In genomic region chr7:55965805-55966421, GRCh38 we compare ENCODE assay signal across 8 cellular contexts. TPM values are rescaled to one million over a fixed set of nuclear protein-coding genes. Genes with fewer than 3 reads are reported as not detected.
A peak's percentile ranks its signal among the peaks of the same experiment; 100 is the strongest.
DNase-seq lines count a peak whose midpoint lies in the region; ATAC-seq and TF ChIP-seq lines count a peak whose summit lies in the region.

No MANE protein-coding gene starts in this region.

- no peaks in the 10 kb centered on the region for H3K9me3 Mint-ChIP-seq in CD8-positive, alpha-beta T cell
- no peaks in the 10 kb centered on the region for H3K9me3 Mint-ChIP-seq in nephron progenitor cell

- H2AFZ ChIP-seq in OCI-LY1 (ENCODE audit: low read length) = no peak overlapping the region

- H3K9me3 ChIP-seq in CD8-positive, alpha-beta T cell (ENCODE audit: low read length) = no peaks in the 10 kb centered on the region
- no peaks in the 10 kb centered on the region for H3K9me3 ChIP-seq in OCI-LY1 (ENCODE audit: low read length)

- H3K27me3 Mint-ChIP-seq in CD8-positive, alpha-beta T cell (ENCODE audit: low read depth) = no peaks in the 10 kb centered on the region
- H3K27me3 Mint-ChIP-seq in nephron progenitor cell (ENCODE audit: low read depth, poor library complexity) = peaks cover 28% of the 10 kb centered on the region

- H3K4me1 ChIP-seq in CD8-positive, alpha-beta T cell (ENCODE audit: insufficient read depth, low read length) = peaks cover 15% of the 10 kb centered on the region
- peaks cover 7% of the 10 kb centered on the region for H3K4me1 ChIP-seq in OCI-LY1 (ENCODE audit: insufficient read depth, low read length, severe bottlenecking)

- POLR2A ChIA-PET in CD8-positive, alpha-beta T cell (lab: Charles Lee) = interaction anchor here (0.5 kb wide), 1 partner anchor 669 kb away, joined by 3 read pairs; no protein-coding TSS in a partner anchor

- no peak for DNase-seq in CD8-positive, alpha-beta T cell
- peak; percentile 87 for DNase-seq in epithelial cell of esophagus (ENCODE audit: low read depth)
- DNase-seq in nephron progenitor cell = no peak
- DNase-seq in A172 (ENCODE audit: low spot score) = no peak
- no peak for DNase-seq in HuH-7 (ENCODE audit: low spot score)

- H3F3A ChIP-seq in OCI-LY1 (ENCODE audit: insufficient read depth, low read length) = 0 out of 2 replicates have a peak, but pooled peaks cover 6% of the 10 kb centered on the region

- no peak for TF ChIP-seq CTCF in CD8-positive, alpha-beta T cell (IDR thresholded peaks at IDR 0.05)
- TF ChIP-seq CTCF in OCI-LY1 (IDR thresholded peaks at IDR 0.05; ENCODE audit: low read length) (no peak), epithelial cell of esophagus (IDR thresholded peaks at IDR 0.05; ENCODE audit: insufficient read depth, low read depth, low read length, missing control alignments) (no peak), nephron progenitor cell (IDR thresholded peaks at IDR 0.05) (no peak)

- no peak overlapping the region for H3K27ac ChIP-seq in CD8-positive, alpha-beta T cell (ENCODE audit: low read depth, low read length)
- H3K27ac ChIP-seq in OCI-LY1 (ENCODE audit: low read depth, low read length, poor library complexity, severe bottlenecking) = no peak overlapping the region

- peak overlapping the region; percentile 72 for H3K27ac Mint-ChIP-seq in CD8-positive, alpha-beta T cell
- H3K27ac Mint-ChIP-seq in nephron progenitor cell = peak overlapping the region; percentile 51

- CTCF ChIA-PET in CD8-positive, alpha-beta T cell (lab: Charles Lee) = interaction anchor here (2.8 kb wide), 1 partner anchor 99 kb away, joined by 11 read pairs; the partner anchor contains the start of gene SUMF2

- no peaks in the 10 kb centered on the region for H3K27me3 ChIP-seq in CD8-positive, alpha-beta T cell (ENCODE audit: insufficient read depth, low read length)
- no peaks in the 10 kb centered on the region for H3K27me3 ChIP-seq in OCI-LY1 (ENCODE audit: insufficient read depth, low read length)

- no peaks in the 10 kb centered on the region for H3K79me2 ChIP-seq in OCI-LY1 (ENCODE audit: insufficient read depth, low read length)

- peaks cover 16% of the 10 kb centered on the region for H3K36me3 Mint-ChIP-seq in CD8-positive, alpha-beta T cell
- H3K36me3 Mint-ChIP-seq in nephron progenitor cell (ENCODE audit: low read depth) = peaks cover 48% of the 10 kb centered on the region

- intact Hi-C loops in CD8-positive, alpha-beta T cell (cut with DNase I, micrococcal nuclease) = loop anchor here in 1 of 2 experiments (2.0 to 10.0 kb wide), 3 partner anchors 79 to 391 kb away; partner anchors contain the start of genes CCT6A, PSPH, VOPP1 and ZNF713

- H3K4me3 ChIP-seq in CD8-positive, alpha-beta T cell (ENCODE audit: low read depth, low read length) = no peak overlapping the region
- no peak overlapping the region for H3K4me3 ChIP-seq in OCI-LY1 (ENCODE audit: low read depth, low read length, poor library complexity, severe bottlenecking)
- peak overlapping the region; percentile 5 for H3K4me3 ChIP-seq in epithelial cell of esophagus (ENCODE audit: low read length)

- peak overlapping the region; percentile 68 for H3K4me3 Mint-ChIP-seq in CD8-positive, alpha-beta T cell
- H3K4me3 Mint-ChIP-seq in nephron progenitor cell = peak overlapping the region; percentile 96

- no peaks in the 10 kb centered on the region for H3K36me3 ChIP-seq in CD8-positive, alpha-beta T cell (ENCODE audit: insufficient read depth, low read length)
- no peaks in the 10 kb centered on the region for H3K36me3 ChIP-seq in OCI-LY1 (ENCODE audit: insufficient read depth, low read length)

- H3K4me1 Mint-ChIP-seq in CD8-positive, alpha-beta T cell (ENCODE audit: low read depth) = peaks cover 51% of the 10 kb centered on the region
- H3K4me1 Mint-ChIP-seq in nephron progenitor cell = peaks cover 28% of the 10 kb centered on the region

- H4K20me1 ChIP-seq in OCI-LY1 (ENCODE audit: insufficient read depth, low read length) = no peaks in the 10 kb centered on the region

- no peak for ATAC-seq in CD8-positive, alpha-beta T cell
- ATAC-seq in GM21515 (IDR thresholded peaks at IDR 0.05; ENCODE audit: unreplicated experiment) (no peak), GM21367 (IDR thresholded peaks at IDR 0.05; ENCODE audit: unreplicated experiment) (no peak)

- H3K4me2 ChIP-seq in OCI-LY1 (ENCODE audit: low read length) = peak overlapping the region; percentile 72

- H3K9me2 ChIP-seq in OCI-LY1 (ENCODE audit: low read depth, low read length) = no peaks in the 10 kb centered on the region

- H3K9ac ChIP-seq in OCI-LY1 (ENCODE audit: low read length) = no peak overlapping the region

RNA-seq across cellular contexts. Expression of gene NIPSNAP2, which starts 1.5 kb away (rescaled TPM):
- total RNA-seq in CD8-positive, alpha-beta T cell = 10 to 100 TPM; 36.5 to 38.9 TPM
- total RNA-seq in A172 (2014; rRNA removed; shearing (Covaris generic)) = 67.5 and 75.5 TPM in 2 replicates

RNA-seq across cellular contexts. Expression of gene MRPS17, which starts 14.2 kb away (rescaled TPM):
- total RNA-seq in CD8-positive, alpha-beta T cell = 1 to 10 TPM; 7.8 to 8.9 TPM
- total RNA-seq in A172 (2014; rRNA removed; shearing (Covaris generic)) = 23.3 and 26.9 TPM in 2 replicates
